ENCODE assay signal across 28 cellular contexts in genomic region chr2:156115338-156115737, GRCh38.
DNase-seq lines count a peak whose midpoint lies in the region; ATAC-seq, FAIRE-seq and TF ChIP-seq lines count a peak whose summit lies in the region.
"Had no signal": no experiment of that assay in that cellular context is flagged by ENCODE, and none has a peak within 500 bp of the region (broad histone marks: within the 10 kb centered on the region; RNA-seq: fewer than 3 reads in every experiment).

No MANE protein-coding gene starts in this region.

- H3K36me3 ChIP-seq in RWPE2 (ENCODE audit: low read depth) (no peaks in the 10 kb centered on the region), keratinocyte (ENCODE audit: control insufficient read depth in 2 of 2, extremely low read depth in 1 of 2, insufficient read depth in 2 of 2, low read length in 2 of 2) (no peaks in the 10 kb centered on the region), OCI-LY7 (ENCODE audit: insufficient read depth, low read length) (no peaks in the 10 kb centered on the region), endodermal cell (ENCODE audit: control insufficient read depth, insufficient read depth, low read length) (no peaks in the 10 kb centered on the region)
- H3K36me3 ChIP-seq: BLaER1 treated with 17β-estradiol and CSF1 and Interleukin-3, amounts not matched to agents 10 nM and 100 nM; WERI-Rb-1 had no signal

- H3K36me3 Mint-ChIP-seq in endodermal cell (ENCODE audit: low read depth), result peaks cover 7% of the 10 kb centered on the region
- H3K36me3 Mint-ChIP-seq: activated naive CD4-positive, alpha-beta T cell treated with anti-CD3 and anti-CD28 coated beads, Interleukin-2, amount 10 ng/mL, durations not matched to agents 7 days and 5 days; naive B cell; stimulated activated memory B cell treated with anti-CD40 and anti-IgM and Interleukin-4, amounts not matched to agents 10 μg/mL and 1 μg/mL and 100 μg/mL, for 72 hours had no signal

- H3K9me3 ChIP-seq in RWPE2 (ENCODE audit: severe bottlenecking) (no peaks in the 10 kb centered on the region), keratinocyte (ENCODE audit: control insufficient read depth, low read depth, low read length) (no peaks in the 10 kb centered on the region), OCI-LY7 (ENCODE audit: low read length) (no peaks in the 10 kb centered on the region), endodermal cell (ENCODE audit: control insufficient read depth, low read length) (no peaks in the 10 kb centered on the region)

- H3K27ac ChIP-seq in RWPE2 (ENCODE audit: poor library complexity, severe bottlenecking), result no peak overlapping the region
- H3K27ac ChIP-seq in epithelial cell of prostate, result peak overlapping the region; percentile 50
- peak overlapping the region; percentile 7 for H3K27ac ChIP-seq in keratinocyte (ENCODE audit: control insufficient read depth, insufficient read depth, low read length)
- H3K27ac ChIP-seq in OCI-LY7 (ENCODE audit: low read depth, low read length, poor library complexity, severe bottlenecking), result no peak overlapping the region
- H3K27ac ChIP-seq in endodermal cell (ENCODE audit: low read depth, low read length), result no peak overlapping the region
- H3K27ac ChIP-seq: BLaER1 treated with 17β-estradiol and CSF1 and Interleukin-3, amounts not matched to agents 10 nM and 100 nM; WERI-Rb-1 had no signal

- no peaks in the 10 kb centered on the region for H3K9me1 ChIP-seq in keratinocyte (ENCODE audit: control insufficient read depth, extremely low read depth, insufficient read depth, low read length)

- dilution Hi-C loops in keratinocyte (cut with MboI; ENCODE audit: extremely low pct_ligation_motif_present, low sequenced_read_pairs), result no loop called here

- peaks cover 9% of the 10 kb centered on the region for H3K9me3 Mint-ChIP-seq in endodermal cell
- H3K9me3 Mint-ChIP-seq: activated naive CD4-positive, alpha-beta T cell treated with anti-CD3 and anti-CD28 coated beads, Interleukin-2, amount 10 ng/mL, durations not matched to agents 7 days and 5 days had no signal

- peak; percentile 81 for ATAC-seq in RWPE2 (ENCODE audit: low read depth)
- ATAC-seq: activated T-cell treated with anti-CD3 and anti-CD28 coated beads, Interleukin-2, amount 50 U/mL, for 72 hours; SK-N-SH treated with all-trans-retinoic acid at 6 μM for 48 hours; stimulated activated memory B cell treated with anti-CD40 and anti-IgM and Interleukin-4, amounts not matched to agents 10 μg/mL and 1 μg/mL and 100 μg/mL, for 72 hours had no signal

- H4K20me1 ChIP-seq in keratinocyte (ENCODE audit: control insufficient read depth, extremely low read depth, insufficient read depth, low read length) (no peaks in the 10 kb centered on the region), OCI-LY7 (ENCODE audit: insufficient read depth, low read length) (no peaks in the 10 kb centered on the region)
- H4K20me1 ChIP-seq: BLaER1 treated with 17β-estradiol and CSF1 and Interleukin-3, amounts not matched to agents 10 nM and 100 nM had no signal

- no peak overlapping the region for H3K4me3 Mint-ChIP-seq in endodermal cell
- H3K4me3 Mint-ChIP-seq: activated CD4-positive, alpha-beta T cell treated with anti-CD3 and anti-CD28 coated beads, Interleukin-2, amount 10 ng/mL, durations not matched to agents 7 days and 5 days; activated naive CD4-positive, alpha-beta T cell treated with anti-CD3 and anti-CD28 coated beads, Interleukin-2, amount 10 ng/mL, durations not matched to agents 7 days and 5 days; activated T-cell treated with anti-CD3 and anti-CD28 coated beads, Interleukin-2, amount 50 U/mL, for 72 hours; naive B cell; stimulated activated memory B cell treated with anti-CD40 and anti-IgM and Interleukin-4, amounts not matched to agents 10 μg/mL and 1 μg/mL and 100 μg/mL, for 72 hours had no signal

- H3K4me1 Mint-ChIP-seq in endodermal cell, result no peaks in the 10 kb centered on the region
- H3K4me1 Mint-ChIP-seq: activated CD4-positive, alpha-beta T cell treated with anti-CD3 and anti-CD28 coated beads, Interleukin-2, amount 10 ng/mL, durations not matched to agents 7 days and 5 days; activated naive CD4-positive, alpha-beta T cell treated with anti-CD3 and anti-CD28 coated beads, Interleukin-2, amount 10 ng/mL, durations not matched to agents 7 days and 5 days; naive B cell; stimulated activated memory B cell treated with anti-CD40 and anti-IgM and Interleukin-4, amounts not matched to agents 10 μg/mL and 1 μg/mL and 100 μg/mL, for 72 hours had no signal

- peak overlapping the region; percentile 60 for H2AFZ ChIP-seq in keratinocyte (ENCODE audit: control insufficient read depth, low read length)
- no peak overlapping the region for H2AFZ ChIP-seq in OCI-LY7 (ENCODE audit: low read length)

- H3K4me3 ChIP-seq in RWPE2 (ENCODE audit: severe bottlenecking) (no peak overlapping the region), keratinocyte (ENCODE audit: control insufficient read depth in 2 of 3, extremely low read depth in 1 of 3, insufficient read depth in 2 of 3, low read depth in 1 of 3, low read length in 3 of 3) (peak overlapping the region in 1 of 3 experiments; percentile 48), OCI-LY7 (ENCODE audit: low read depth, low read length, poor library complexity, severe bottlenecking) (no peak overlapping the region), endodermal cell (ENCODE audit: low read length) (no peak overlapping the region)
- H3K4me3 ChIP-seq: BLaER1 treated with 17β-estradiol and CSF1 and Interleukin-3, amounts not matched to agents 10 nM and 100 nM; skin epidermis had no signal

- DNase-seq in AG20443 (ENCODE audit: low spot score) (peak; percentile 9), RWPE2 (ENCODE audit: low spot score) (no peak), epithelial cell of prostate (ENCODE audit: low read depth, low spot score) (peak; percentile 55), keratinocyte (ENCODE audit: low read depth, low spot score) (no peak), OCI-LY7 (ENCODE audit: low spot score) (no peak), hepatic stellate cell (ENCODE audit: low spot score) (no peak), HuH-7.5 (ENCODE audit: low spot score) (no peak), endodermal cell (no peak)
- DNase-seq: activated CD4-positive, alpha-beta T cell treated with anti-CD3 and anti-CD28 coated beads, Interleukin-2, amount 10 ng/mL, durations not matched to agents 7 days and 5 days; activated naive CD4-positive, alpha-beta T cell treated with anti-CD3 and anti-CD28 coated beads, Interleukin-2, amount 10 ng/mL, durations not matched to agents 7 days and 5 days; activated T-cell treated with anti-CD3 and anti-CD28 coated beads, Interleukin-2, amount 50 U/mL, for 72 hours; aorta; Caco-2; DMS79; head of caudate nucleus; naive B cell; NCI-H1048; NCI-H2029 treated with DMSO at 0.1 percent for 48 hours; NCI-H345; NCI-H774; occipital lobe; stimulated activated CD4-positive, alpha-beta T cell treated with anti-CD3 and anti-CD28 coated beads, Interleukin-2, amount 100 ng/mL, for 24 hours; WERI-Rb-1 had no signal

- POLR2A ChIA-PET in OCI-LY7 (lab: Charles Lee), result no interaction called here

- peaks cover 2% of the 10 kb centered on the region for H3K27me3 ChIP-seq in RWPE2 (ENCODE audit: insufficient read depth, poor library complexity, severe bottlenecking)
- H3K27me3 ChIP-seq in keratinocyte (ENCODE audit: control insufficient read depth, extremely low read depth, insufficient read depth, low read length), result no peaks in the 10 kb centered on the region
- H3K27me3 ChIP-seq in endodermal cell (ENCODE audit: control insufficient read depth, insufficient read depth, low read length, poor library complexity, severe bottlenecking), result no peaks in the 10 kb centered on the region
- H3K27me3 ChIP-seq: BLaER1 treated with 17β-estradiol and CSF1 and Interleukin-3, amounts not matched to agents 10 nM and 100 nM had no signal

- CTCF ChIA-PET in OCI-LY7 (lab: Charles Lee; ENCODE audit: unreplicated experiment), result no interaction called here

- H3K4me1 ChIP-seq in RWPE2 (ENCODE audit: insufficient read depth, poor library complexity, severe bottlenecking) (no peaks in the 10 kb centered on the region), keratinocyte (ENCODE audit: control insufficient read depth, extremely low read depth, insufficient read depth, low read length) (peaks cover 25% of the 10 kb centered on the region), OCI-LY7 (ENCODE audit: insufficient read depth, low read length, poor library complexity, severe bottlenecking) (no peaks in the 10 kb centered on the region), endodermal cell (ENCODE audit: control insufficient read depth, insufficient read depth, low read length) (no peaks in the 10 kb centered on the region)
- H3K4me1 ChIP-seq: BLaER1 treated with 17β-estradiol and CSF1 and Interleukin-3, amounts not matched to agents 10 nM and 100 nM; Caco-2 had no signal

- no TSS peak for BruUV-seq in OCI-LY7 (replicated peaks; lab: Mats Ljungman, UMichigan)

- 80 to 89% methylated on average over 1 to 3 of the region's 3 CpGs for whole genome bisulfite sequencing in endodermal cell (ENCODE audit: insufficient coverage in 1 of 2, insufficient read length in 1 of 2), 2 experiments

- H3K79me2 ChIP-seq in keratinocyte (ENCODE audit: control insufficient read depth, insufficient read depth, low read length) (no peaks in the 10 kb centered on the region), OCI-LY7 (ENCODE audit: insufficient read depth, low read depth, low read length) (no peaks in the 10 kb centered on the region)

- TF ChIP-seq CTCF in RWPE2 (IDR thresholded peaks at IDR 0.05; ENCODE audit: poor library complexity, severe bottlenecking) (no peak), keratinocyte (optimal IDR thresholded peaks at IDR 0.05 in 1 of 3, IDR thresholded peaks at IDR 0.05 in 1 of 3, conservative IDR thresholded peaks at IDR 0.05 in 1 of 3; ENCODE audit: extremely low read depth in 1 of 3, insufficient read depth in 2 of 3, low read length in 3 of 3) (no peak), OCI-LY7 (conservative IDR thresholded peaks at IDR 0.05; ENCODE audit: low read length) (no peak), endodermal cell (conservative IDR thresholded peaks at IDR 0.05) (no peak)

- no peaks in the 10 kb centered on the region for H3K27me3 Mint-ChIP-seq in endodermal cell (ENCODE audit: insufficient read depth)
- H3K27me3 Mint-ChIP-seq: activated CD4-positive, alpha-beta T cell treated with anti-CD3 and anti-CD28 coated beads, Interleukin-2, amount 10 ng/mL, durations not matched to agents 7 days and 5 days; naive B cell; stimulated activated memory B cell treated with anti-CD40 and anti-IgM and Interleukin-4, amounts not matched to agents 10 μg/mL and 1 μg/mL and 100 μg/mL, for 72 hours had no signal

- H3K27ac Mint-ChIP-seq in endodermal cell, result no peak overlapping the region
- H3K27ac Mint-ChIP-seq: activated CD4-positive, alpha-beta T cell treated with anti-CD3 and anti-CD28 coated beads, Interleukin-2, amount 10 ng/mL, durations not matched to agents 7 days and 5 days; activated naive CD4-positive, alpha-beta T cell treated with anti-CD3 and anti-CD28 coated beads, Interleukin-2, amount 10 ng/mL, durations not matched to agents 7 days and 5 days; activated T-cell treated with anti-CD3 and anti-CD28 coated beads, Interleukin-2, amount 50 U/mL, for 72 hours; naive B cell; stimulated activated memory B cell treated with anti-CD40 and anti-IgM and Interleukin-4, amounts not matched to agents 10 μg/mL and 1 μg/mL and 100 μg/mL, for 72 hours had no signal

- intact Hi-C loops in OCI-LY7 (cut with micrococcal nuclease; ENCODE audit: unreplicated experiment), result no loop called here

- H3K9ac ChIP-seq in keratinocyte (ENCODE audit: control insufficient read depth, extremely low read depth, insufficient read depth, low read length) (no peak overlapping the region), endodermal cell (ENCODE audit: extremely low read depth, low read length, poor library complexity, severe bottlenecking) (no peak overlapping the region)
- H3K9ac ChIP-seq: BLaER1 treated with 17β-estradiol and CSF1 and Interleukin-3, amounts not matched to agents 10 nM and 100 nM had no signal

- peak; percentile 82 for FAIRE-seq in keratinocyte (lab: Jason Lieb, UNC)
- FAIRE-seq: H1 had no signal

- H3K9me2 ChIP-seq in OCI-LY7 (ENCODE audit: insufficient read depth, low read length), result no peaks in the 10 kb centered on the region

- peak overlapping the region; percentile 64 for H3K4me2 ChIP-seq in keratinocyte (ENCODE audit: control insufficient read depth, extremely low read depth, insufficient read depth, low read depth, low read length)
- H3K4me2 ChIP-seq in OCI-LY7 (ENCODE audit: low read length), result no peak overlapping the region
- H3K4me2 ChIP-seq: BLaER1 treated with 17β-estradiol and CSF1 and Interleukin-3, amounts not matched to agents 10 nM and 100 nM had no signal

Comparison
In these comparisons a context has a peak if more than half of its experiments do, and no peak if none do; other contexts are left out.
1. DNase-seq: peak in AG20443 (single experiment) and epithelial cell of prostate (single experiment); none in RWPE2 (single experiment), keratinocyte (single experiment), OCI-LY7 (single experiment), hepatic stellate cell (single experiment), HuH-7.5 (single experiment) and endodermal cell (single experiment).
2. H3K27ac ChIP-seq: peak in epithelial cell of prostate (single experiment) and keratinocyte (single experiment); none in RWPE2 (single experiment), OCI-LY7 (single experiment) and endodermal cell (single experiment).